16 cellular contexts compared by ENCODE assay signal in genomic region chr16:67922221-67922620, GRCh38. TPM values are rescaled to one million over a fixed set of nuclear protein-coding genes. Genes with fewer than 3 reads are reported as not detected.
DNase-seq lines count a peak whose midpoint lies in the region; ATAC-seq and TF ChIP-seq lines count a peak whose summit lies in the region.
"Had no signal": no experiment of that assay in that cellular context is flagged by ENCODE, and none has a peak within 500 bp of the region (broad histone marks: within the 10 kb centered on the region; RNA-seq: fewer than 3 reads in every experiment).

No MANE protein-coding gene starts in this region.

- no peaks in the 10 kb centered on the region for H3K9me3 Mint-ChIP-seq in activated naive CD8-positive, alpha-beta T cell treated with anti-CD3 and anti-CD28 coated beads, Interleukin-2, amount 50 U/mL, for 24 hours
- no peaks in the 10 kb centered on the region for H3K9me3 Mint-ChIP-seq in neural crest cell

- peak overlapping the region; percentile 2 for H3K27ac ChIP-seq in A673 (ENCODE audit: low read depth, low read length, poor library complexity, severe bottlenecking)
- no peak overlapping the region for H3K27ac ChIP-seq in HEK293 (ENCODE audit: extremely low read depth, low read depth, low read length)
- H3K27ac ChIP-seq: cardiac muscle cell had no signal

- POLR2A ChIA-PET in A673 (lab: Charles Lee; ENCODE audit: low non-redundant PET) (no interaction called here), HEK293 (lab: Yijun Ruan, JAX) (no interaction called here)

- CTCF ChIA-PET in A673 (lab: Charles Lee) = interaction anchor here (1.0 kb wide), 1 partner anchor 401 kb away, joined by 3 read pairs; no protein-coding TSS in a partner anchor
- CTCF ChIA-PET in HEK293 (lab: Yijun Ruan, JAX) = interaction anchor here (1.1 to 1.7 kb wide), 4 partner anchors 10 to 249 kb away, joined by 3 to 5 read pairs (median 4); partner anchors contain the start of gene PSMB10

- peak overlapping the region; percentile 39 for H3K4me3 Mint-ChIP-seq in activated naive CD8-positive, alpha-beta T cell treated with anti-CD3 and anti-CD28 coated beads, Interleukin-2, amount 50 U/mL, for 24 hours
- no peak overlapping the region for H3K4me3 Mint-ChIP-seq in neural crest cell

- intact Hi-C loops in A673 (cut with micrococcal nuclease; ENCODE audit: unreplicated experiment) = no loop called here

- H3K4me1 Mint-ChIP-seq in activated naive CD8-positive, alpha-beta T cell treated with anti-CD3 and anti-CD28 coated beads, Interleukin-2, amount 50 U/mL, for 24 hours = peaks cover 37% of the 10 kb centered on the region
- no peaks in the 10 kb centered on the region for H3K4me1 Mint-ChIP-seq in neural crest cell

- ATAC-seq in activated naive CD8-positive, alpha-beta T cell treated with anti-CD3 and anti-CD28 coated beads, Interleukin-2, amount 50 U/mL, for 24 hours = peak; percentile 56
- ATAC-seq: left lobe of liver, Right ventricle myocardium inferior had no signal

- no peaks in the 10 kb centered on the region for H3K27me3 ChIP-seq in A673 (replicated peaks; ENCODE audit: insufficient read depth, low read depth, low read length, poor library complexity)
- H3K27me3 ChIP-seq: cardiac muscle cell had no signal

- H3K9me3 ChIP-seq in A673 (ENCODE audit: low read depth, low read length, poor library complexity, severe bottlenecking) (no peaks in the 10 kb centered on the region), HEK293 (ENCODE audit: control insufficient read depth, insufficient read depth, low read depth, low read length) (no peaks in the 10 kb centered on the region)

- peak overlapping the region; percentile 85 for H3K27ac Mint-ChIP-seq in activated naive CD8-positive, alpha-beta T cell treated with anti-CD3 and anti-CD28 coated beads, Interleukin-2, amount 50 U/mL, for 24 hours
- peak overlapping the region; percentile 78 for H3K27ac Mint-ChIP-seq in neural crest cell (ENCODE audit: unreplicated experiment)

- TF ChIP-seq CTCF in A673 (conservative IDR thresholded peaks at IDR 0.05; ENCODE audit: low read depth, low read length) = no peak
- no peak for TF ChIP-seq CTCF in HEK293 (tag by site-specific recombination; IDR thresholded peaks at IDR 0.05)
- no peak for TF ChIP-seq CTCF in neural crest cell (conservative IDR thresholded peaks at IDR 0.05)
- no peak for TF ChIP-seq CTCF in GM13976 (IDR thresholded peaks at IDR 0.05; ENCODE audit: borderline replicate concordance, control extremely low read depth, extremely low read depth, insufficient read depth, missing control alignments)

- H3K4me1 ChIP-seq in A673 (ENCODE audit: insufficient read depth, low read length, poor library complexity, severe bottlenecking) (peaks cover 21% of the 10 kb centered on the region), HEK293 (ENCODE audit: control insufficient read depth, insufficient read depth, low read length) (peaks cover 10% of the 10 kb centered on the region; the same call in 1 of the 2 replicates)

- no peaks in the 10 kb centered on the region for H3K36me3 ChIP-seq in A673 (ENCODE audit: insufficient read depth, low read length, poor library complexity, severe bottlenecking)
- peaks cover 0 to 36% of the 10 kb centered on the region in 2 experiments; a peak in 1 of 3 replicates for H3K36me3 ChIP-seq in HEK293 (ENCODE audit: control insufficient read depth in 2 of 2, insufficient read depth in 1 of 2, low read length in 2 of 2)
- H3K36me3 ChIP-seq: cardiac muscle cell had no signal

- H3K4me3 ChIP-seq in A673 (ENCODE audit: low read depth, low read length, poor library complexity, severe bottlenecking) (no peak overlapping the region), HEK293 (ENCODE audit: low read depth, low read length) (no peak overlapping the region)
- H3K4me3 ChIP-seq: cardiac muscle cell had no signal

- in situ Hi-C loops in GM13976 (cut with MboI; ENCODE audit: low sequenced_read_pairs, unreplicated experiment) = loop anchor here (10.0 kb wide), 1 partner anchor 247 kb away; no protein-coding TSS in a partner anchor

- DNase-seq in A673 (ENCODE audit: low spot score) (no peak), neural crest cell (ENCODE audit: low read depth, low spot score) (no peak), cerebellar cortex (ENCODE audit: low spot score) (no peak), GM13976 (ENCODE audit: low spot score) (no peak), DMS 273 treated with DMSO at 0.1 percent for 48 hours (lab: John Stamatoyannopoulos, UW) (no peak)
- no peak for DNase-seq in activated naive CD8-positive, alpha-beta T cell treated with anti-CD3 and anti-CD28 coated beads, Interleukin-2, amount 50 U/mL, for 24 hours
- DNase-seq in activated CD4-positive, CD25-positive, alpha-beta regulatory T cell (lab: John Stamatoyannopoulos, UW) = no peak
- DNase-seq: activated CD4-positive, alpha-beta T cell treated with anti-CD3 and anti-CD28 coated beads, Interleukin-2, amount 50 U/mL, for 1 hour; activated effector memory CD4-positive, alpha-beta T cell treated with anti-CD3 and anti-CD28 coated beads, Interleukin-2, amount 50 U/mL, for 16 hours; NCI-H1417 treated with DMSO at 0.1 percent for 48 hours had no signal

- no TSS peak for BruUV-seq in A673 (replicated peaks; lab: Mats Ljungman, UMichigan)

- peaks cover 5% of the 10 kb centered on the region for H3K36me3 Mint-ChIP-seq in activated naive CD8-positive, alpha-beta T cell treated with anti-CD3 and anti-CD28 coated beads, Interleukin-2, amount 50 U/mL, for 24 hours (ENCODE audit: low read depth)
- no peaks in the 10 kb centered on the region for H3K36me3 Mint-ChIP-seq in neural crest cell (ENCODE audit: low read depth)

- H3K27me3 Mint-ChIP-seq in activated naive CD8-positive, alpha-beta T cell treated with anti-CD3 and anti-CD28 coated beads, Interleukin-2, amount 50 U/mL, for 24 hours = no peaks in the 10 kb centered on the region
- H3K27me3 Mint-ChIP-seq in neural crest cell (ENCODE audit: low read depth) = no peaks in the 10 kb centered on the region

TF ChIP-seq in HEK293, 187 proteins besides CTCF, POLR2A, EP300 and RAD21:
- TF ChIP-seq GLI4 (tag by site-specific recombination; IDR thresholded peaks at IDR 0.05) (no peak), FEZF1 (tag by site-specific recombination; IDR thresholded peaks at IDR 0.05) (no peak), ZNF791 (tag by site-specific recombination; IDR thresholded peaks at IDR 0.05) (no peak), ZNF692 (tag by site-specific recombination; IDR thresholded peaks at IDR 0.05) (peak; percentile 46; the same call in 1 of the 2 replicates), ZIC2 (tag by site-specific recombination; IDR thresholded peaks at IDR 0.05) (0 out of 2 replicates have a peak, but pooled peaks have one; percentile 22)
TF ChIP-seq in HEK293: peak in this region for 2.

RNA-seq across cellular contexts. Expression of gene CTRL, which starts 9.4 kb away (rescaled TPM):
- total RNA-seq in A673 (2021) (2.9 and 3.2 TPM in 2 replicates), neural crest cell (2.5 and 3.0 TPM in 2 replicates)

RNA-seq across cellular contexts. Expression of gene PSMB10, which starts 14.4 kb away (rescaled TPM):
- 21.6 and 24.8 TPM in 2 replicates for total RNA-seq in A673 (2021)
- 22.4 and 22.5 TPM in 2 replicates for total RNA-seq in neural crest cell

RNA-seq across cellular contexts. Expression of gene LCAT, which starts 21.7 kb away (rescaled TPM):
- 15.5 and 17.6 TPM in 2 replicates for total RNA-seq in A673 (2021)
- total RNA-seq in neural crest cell = 16.6 and 17.6 TPM in 2 replicates

RNA-seq across cellular contexts. Expression of gene PSKH1, which starts 29.2 kb away (rescaled TPM):
- total RNA-seq in A673 (2021) = 24.2 and 27.4 TPM in 2 replicates
- total RNA-seq in neural crest cell = 39.0 and 41.5 TPM in 2 replicates

RNA-seq across cellular contexts. Expression of gene NRN1L, which starts 37.5 kb away (rescaled TPM):
- 0.58 and 0.59 TPM in 2 replicates for total RNA-seq in A673 (2021)
- total RNA-seq in neural crest cell = 1.0 TPM in 1 of 2 replicates, not detected in the other
- total RNA-seq: fibroblast of villous mesenchyme, posterior vena cava had no signal
